ENCODE assay signal across 9 cellular contexts in the genomic region with DNA sequence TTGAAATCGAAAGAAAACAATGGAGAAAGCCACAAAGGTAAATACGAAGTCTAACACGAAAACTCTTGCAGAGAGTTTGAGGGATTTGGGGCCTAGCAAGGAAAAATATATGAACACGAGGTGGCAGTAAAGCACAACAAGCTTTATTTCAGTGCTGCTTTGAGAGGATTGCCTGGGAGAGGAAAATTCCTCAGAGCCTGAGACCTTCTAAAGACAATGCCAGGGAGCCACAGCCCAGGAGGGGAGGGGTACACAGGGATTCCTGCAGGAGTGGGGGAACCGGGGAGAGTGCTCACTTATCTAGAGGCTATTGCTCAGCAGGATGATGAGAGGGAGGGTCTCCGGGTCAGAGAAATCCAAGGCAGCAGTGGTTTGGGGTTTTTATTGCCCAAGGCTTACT.
DNase-seq lines count a peak whose midpoint lies in the region; ATAC-seq, FAIRE-seq and TF ChIP-seq lines count a peak whose summit lies in the region.
"Had no signal": no experiment of that assay in that cellular context is flagged by ENCODE, and none has a peak within 500 bp of the region (broad histone marks: within the 10 kb centered on the region; RNA-seq: fewer than 3 reads in every experiment).

No MANE protein-coding gene starts in this region.

- H3K27me3 Mint-ChIP-seq in stimulated activated naive CD8-positive, alpha-beta T cell treated with anti-CD3 and anti-CD28 coated beads, Interleukin-15, amount 100 ng/mL, for 72 hours, result no peaks in the 10 kb centered on the region
- peaks cover 2% of the 10 kb centered on the region for H3K27me3 Mint-ChIP-seq in activated naive CD4-positive, alpha-beta T cell treated with anti-CD3 and anti-CD28 coated beads for 36 hours (ENCODE audit: low read depth)

- ATAC-seq in stimulated activated naive CD8-positive, alpha-beta T cell treated with anti-CD3 and anti-CD28 coated beads, Interleukin-15, amount 100 ng/mL, for 72 hours, result no peak

- no peaks in the 10 kb centered on the region for H3K9me3 ChIP-seq in SJCRH30 (replicated peaks)

- no peaks in the 10 kb centered on the region for H3K4me1 Mint-ChIP-seq in stimulated activated naive CD8-positive, alpha-beta T cell treated with anti-CD3 and anti-CD28 coated beads, Interleukin-15, amount 100 ng/mL, for 72 hours
- no peaks in the 10 kb centered on the region for H3K4me1 Mint-ChIP-seq in activated naive CD4-positive, alpha-beta T cell treated with anti-CD3 and anti-CD28 coated beads for 36 hours (ENCODE audit: low read depth)

- CTCF ChIA-PET in activated naive CD4-positive, alpha-beta T cell treated with anti-CD3 and anti-CD28 coated beads for 36 hours (lab: Charles Lee), result interaction anchor here (0.9 to 2.1 kb wide), 5 partner anchors 9 to 557 kb away, joined by 3 to 7 read pairs (median 4); no protein-coding TSS in a partner anchor

- peak; percentile 69 for TF ChIP-seq CTCF in LNCaP clone FGC (IDR thresholded peaks at IDR 0.05; ENCODE audit: control insufficient read depth, extremely low read depth, insufficient read depth)

- H3K4me3 ChIP-seq in LNCaP clone FGC (ENCODE audit: low read depth, low read length), result no peak overlapping the region
- no peak overlapping the region for H3K4me3 ChIP-seq in SJCRH30

- H3K4me3 Mint-ChIP-seq in stimulated activated naive CD8-positive, alpha-beta T cell treated with anti-CD3 and anti-CD28 coated beads, Interleukin-15, amount 100 ng/mL, for 72 hours, result no peak overlapping the region
- H3K4me3 Mint-ChIP-seq in activated naive CD4-positive, alpha-beta T cell treated with anti-CD3 and anti-CD28 coated beads for 36 hours, result no peak overlapping the region

- H3K27ac Mint-ChIP-seq in stimulated activated naive CD8-positive, alpha-beta T cell treated with anti-CD3 and anti-CD28 coated beads, Interleukin-15, amount 100 ng/mL, for 72 hours, result no peak overlapping the region
- no peak overlapping the region for H3K27ac Mint-ChIP-seq in activated naive CD4-positive, alpha-beta T cell treated with anti-CD3 and anti-CD28 coated beads for 36 hours

- no peak overlapping the region for H3K27ac ChIP-seq in SJCRH30

- intact Hi-C loops in activated naive CD4-positive, alpha-beta T cell treated with anti-CD3 and anti-CD28 coated beads for 36 hours (cut with micrococcal nuclease), result loop anchor here (2.0 to 5.0 kb wide), 4 partner anchors 486 to 596 kb away; no protein-coding TSS in a partner anchor

- H3K9me3 Mint-ChIP-seq in stimulated activated naive CD8-positive, alpha-beta T cell treated with anti-CD3 and anti-CD28 coated beads, Interleukin-15, amount 100 ng/mL, for 72 hours, result no peaks in the 10 kb centered on the region
- no peaks in the 10 kb centered on the region for H3K9me3 Mint-ChIP-seq in activated naive CD4-positive, alpha-beta T cell treated with anti-CD3 and anti-CD28 coated beads for 36 hours

- no peaks in the 10 kb centered on the region for H3K36me3 Mint-ChIP-seq in activated naive CD4-positive, alpha-beta T cell treated with anti-CD3 and anti-CD28 coated beads for 36 hours (ENCODE audit: low read depth)

- no peaks in the 10 kb centered on the region for H3K36me3 ChIP-seq in SJCRH30

- DNase-seq in ELF-1 (ENCODE audit: low read depth, low spot score), result peak; percentile 88
- DNase-seq in LNCaP clone FGC (ENCODE audit: low read depth), result peak; percentile 18
- DNase-seq in SJCRH30, result peak; percentile 6 to 66
- DNase-seq in iPS DF 4.7 (ENCODE audit: extremely low read depth, low spot score), result peak; percentile 99
- peak; percentile 69 for DNase-seq in urothelium cell line (ENCODE audit: low spot score)
- no peak for DNase-seq in stimulated activated naive CD8-positive, alpha-beta T cell treated with anti-CD3 and anti-CD28 coated beads, Interleukin-15, amount 100 ng/mL, for 72 hours
- DNase-seq in activated naive CD4-positive, alpha-beta T cell treated with anti-CD3 and anti-CD28 coated beads for 36 hours, result no peak
- DNase-seq in activated gamma-delta T cell treated with Interleukin-2 at 50 U/mL for 16 hours, result no peak

- H3K4me1 ChIP-seq in SJCRH30, result no peaks in the 10 kb centered on the region

- H3K27me3 ChIP-seq in SJCRH30, result no peaks in the 10 kb centered on the region

- no peak for FAIRE-seq in urothelium cell line (lab: Jason Lieb, UNC)
- FAIRE-seq: TTC549 had no signal

Comparison
In these comparisons a context has a peak if more than half of its experiments do, and no peak if none do; other contexts are left out.
1. DNase-seq: peak in ELF-1 (single experiment), LNCaP clone FGC (single experiment), SJCRH30 (2 of 2), iPS DF 4.7 (single experiment) and urothelium cell line (single experiment); none in stimulated activated naive CD8-positive, alpha-beta T cell treated with anti-CD3 and anti-CD28 coated beads, Interleukin-15, amount 100 ng/mL, for 72 hours (0 of 2), activated naive CD4-positive, alpha-beta T cell treated with anti-CD3 and anti-CD28 coated beads for 36 hours (single experiment) and activated gamma-delta T cell treated with Interleukin-2 at 50 U/mL for 16 hours (single experiment).